ENCODE assay signal across 8 cellular contexts in genomic region chr17:82023447-82024241, GRCh38. TPM values are rescaled to one million over a fixed set of nuclear protein-coding genes. Genes with fewer than 3 reads are reported as not detected.
DNase-seq lines count a peak whose midpoint lies in the region; ATAC-seq, FAIRE-seq and TF ChIP-seq lines count a peak whose summit lies in the region.

No MANE protein-coding gene starts in this region.

- no peak for FAIRE-seq in D721Med (lab: Jason Lieb, UNC)

- no peak overlapping the region for H3K27ac Mint-ChIP-seq in neural crest cell (ENCODE audit: unreplicated experiment)

- POLR2A ChIA-PET in SK-N-SH (lab: Yijun Ruan, JAX) = interaction anchor here (0.7 to 4.2 kb wide), 9 partner anchors 8 to 96 kb away, joined by 3 to 41 read pairs (median 5); partner anchors contain the start of genes DCXR, FASN, MAFG and NOTUM

- 8% methylated on average over 38 of the region's 55 CpGs for WGBS in SK-N-SH (ENCODE audit: low lambda C conversion rate)

- peaks cover 30% of the 10 kb centered on the region for H3K79me2 ChIP-seq in SK-N-SH (ENCODE audit: insufficient read depth)

- ATAC-seq in Right ventricle myocardium superior (ENCODE audit: poor library complexity) = peak; percentile 1
- ATAC-seq in Right ventricle myocardium inferior = no peak
- ATAC-seq in HG03097 (IDR thresholded peaks at IDR 0.05; ENCODE audit: low FRiP score, unreplicated experiment) = peak; percentile 13

- H3K36me3 ChIP-seq in SK-N-SH (replicated peaks in 1 of 2; ENCODE audit: control insufficient read depth in 1 of 2, insufficient read depth in 2 of 2, low read length in 1 of 2) = peaks cover 3 to 16% of the 10 kb centered on the region in 2 experiments

- peak overlapping the region in 1 of 2 experiments; percentile 69; a peak in 2 of 4 replicates for H3K27ac ChIP-seq in SK-N-SH (ENCODE audit: low read depth in 2 of 2, low read length in 1 of 2)

- H3F3A ChIP-seq in SK-N-SH (replicated peaks; ENCODE audit: insufficient read depth) = peaks cover 20% of the 10 kb centered on the region

- peaks cover 18% of the 10 kb centered on the region for H3K4me1 Mint-ChIP-seq in neural crest cell

- TF ChIP-seq RAD21 in SK-N-SH (IDR thresholded peaks at IDR 0.05; ENCODE audit: low read length) = no peak

- H3K4me3 Mint-ChIP-seq in neural crest cell = peak overlapping the region; percentile 85

- peaks cover 17% of the 10 kb centered on the region for H4K20me1 ChIP-seq in SK-N-SH (ENCODE audit: insufficient read depth)

- DNase-seq in Right ventricle myocardium superior (peak; percentile 44), Right ventricle myocardium inferior (ENCODE audit: missing footprints) (no peak), SK-N-SH (peak; percentile 83), epithelial cell of esophagus (ENCODE audit: low read depth) (no peak), neural crest cell (ENCODE audit: low read depth, low spot score) (no peak), DMS79 (lab: John Stamatoyannopoulos, UW) (no peak), D721Med (ENCODE audit: insufficient read length, low spot score) (no peak)

- H3K4me3 ChIP-seq in SK-N-SH (ENCODE audit: low read depth in 2 of 2, low read length in 1 of 2) (peak overlapping the region; percentile 83 to 88), epithelial cell of esophagus (ENCODE audit: low read length) (peak overlapping the region; percentile 64)

- H3K4me2 ChIP-seq in SK-N-SH = peak overlapping the region; percentile 98

- peaks cover 18 to 36% of the 10 kb centered on the region in 2 experiments; a peak in 3 of 4 replicates for H3K4me1 ChIP-seq in SK-N-SH (ENCODE audit: control insufficient read depth in 1 of 2, insufficient read depth in 2 of 2, low read depth in 1 of 2, low read length in 1 of 2)

- H3K36me3 Mint-ChIP-seq in neural crest cell (ENCODE audit: low read depth) = no peaks in the 10 kb centered on the region

- no peaks in the 10 kb centered on the region for H3K9me2 ChIP-seq in SK-N-SH

- no peaks in the 10 kb centered on the region for H3K27me3 ChIP-seq in SK-N-SH (ENCODE audit: insufficient read depth)

- no peaks in the 10 kb centered on the region for H3K9me3 Mint-ChIP-seq in neural crest cell

- CTCF ChIA-PET in SK-N-SH (lab: Yijun Ruan, JAX) = interaction anchor here (1.0 to 35.7 kb wide), 12 partner anchors 13 to 154 kb away, joined by 3 to 1216 read pairs (median 33); partner anchors contain the start of genes ARHGDIA, DCXR, FASN and MYADML2

- H3K9ac ChIP-seq in SK-N-SH = peak overlapping the region; percentile 71

- TF ChIP-seq CTCF in SK-N-SH (IDR thresholded peaks at IDR 0.05) (no peak), epithelial cell of esophagus (IDR thresholded peaks at IDR 0.05; ENCODE audit: insufficient read depth, low read depth, low read length, missing control alignments) (no peak), neural crest cell (conservative IDR thresholded peaks at IDR 0.05) (no peak), D721Med (IDR thresholded peaks at IDR 0.05; ENCODE audit: insufficient read depth, missing control alignments) (no peak)

- H2AFZ ChIP-seq in SK-N-SH (ENCODE audit: low read depth) = peak overlapping the region; percentile 76

- H3K9me3 ChIP-seq in SK-N-SH = no peaks in the 10 kb centered on the region

- peaks cover 4% of the 10 kb centered on the region for H3K27me3 Mint-ChIP-seq in neural crest cell (ENCODE audit: low read depth)

- intact Hi-C loops in Right ventricle myocardium superior (cut with DNase I) (no loop called here), Right ventricle myocardium inferior (cut with DNase I) (no loop called here)

- TF ChIP-seq EP300 in SK-N-SH (IDR thresholded peaks at IDR 0.05; ENCODE audit: borderline replicate concordance in 1 of 2, low read depth in 1 of 2, low read length in 1 of 2) = no peak

TF ChIP-seq in SK-N-SH, 30 proteins besides CTCF, POLR2A, EP300 and RAD21:
- no peak for TF ChIP-seq PBX3 (IDR thresholded peaks at IDR 0.05)
- no peak for TF ChIP-seq JUND (IDR thresholded peaks at IDR 0.05)
- no peak for TF ChIP-seq TCF12 (IDR thresholded peaks at IDR 0.05)
- peak; percentile 52; the same call in 1 of the 2 replicates for TF ChIP-seq MAX (IDR thresholded peaks at IDR 0.05; ENCODE audit: low read depth)
- no peak for TF ChIP-seq USF1 (IDR thresholded peaks at IDR 0.05; ENCODE audit: borderline replicate concordance, low read depth)
- no peak for TF ChIP-seq ZBTB33 (IDR thresholded peaks at IDR 0.05; ENCODE audit: borderline replicate concordance, low read depth)
- peak; percentile 57; the same call in 1 of the 2 replicates for TF ChIP-seq MXI1 (IDR thresholded peaks at IDR 0.05; ENCODE audit: low read depth, low read length)

RNA-seq across cellular contexts. Expression of gene LRRC45, which starts 0.5 kb away (rescaled TPM):
- 4.7 TPM for total RNA-seq in Right ventricle myocardium superior
- total RNA-seq in Right ventricle myocardium inferior = 5.3 TPM
- polyA plus RNA-seq in SK-N-SH (2012; rRNA removed) = 30.3 and 31.5 TPM in 2 replicates
- 9.3 and 14.9 TPM in 2 replicates for polyA plus RNA-seq in SK-N-SH (2012; cell fraction: cytosol; rRNA removed)
- 125 and 148 TPM in 2 replicates for polyA plus RNA-seq in SK-N-SH (2012; cell fraction: nucleus; rRNA removed)
- total RNA-seq in neural crest cell = 55.7 and 63.5 TPM in 2 replicates

RNA-seq across cellular contexts. Expression of gene CENPX, which starts 1.0 kb away (rescaled TPM):
- total RNA-seq in Right ventricle myocardium superior (27.8 TPM), Right ventricle myocardium inferior (30.5 TPM), neural crest cell (129 and 135 TPM in 2 replicates)
- polyA plus RNA-seq in SK-N-SH (2012; rRNA removed) = 247 and 255 TPM in 2 replicates
- polyA plus RNA-seq in SK-N-SH (2012; cell fraction: cytosol; rRNA removed) = 145 and 202 TPM in 2 replicates
- 332 and 419 TPM in 2 replicates for polyA plus RNA-seq in SK-N-SH (2012; cell fraction: nucleus; rRNA removed)

RNA-seq across cellular contexts. Expression of gene RAC3, which starts 7.8 kb away (rescaled TPM):
- total RNA-seq in Right ventricle myocardium superior (0.97 TPM), Right ventricle myocardium inferior (2.2 TPM), neural crest cell (73.6 and 75.0 TPM in 2 replicates)
- polyA plus RNA-seq in SK-N-SH (2012; rRNA removed) = 69.9 and 83.6 TPM in 2 replicates
- polyA plus RNA-seq in SK-N-SH (2012; cell fraction: cytosol; rRNA removed) = 34.1 and 51.7 TPM in 2 replicates
- polyA plus RNA-seq in SK-N-SH (2012; cell fraction: nucleus; rRNA removed) = 103 and 145 TPM in 2 replicates

RNA-seq across cellular contexts. Expression of gene DCXR, which starts 13.9 kb away (rescaled TPM):
- 178 TPM for total RNA-seq in Right ventricle myocardium superior
- 175 TPM for total RNA-seq in Right ventricle myocardium inferior
- 153 and 190 TPM in 2 replicates for polyA plus RNA-seq in SK-N-SH (2012; rRNA removed)
- polyA plus RNA-seq in SK-N-SH (2012; cell fraction: cytosol; rRNA removed) = 75.6 and 113 TPM in 2 replicates
- 168 and 433 TPM in 2 replicates for polyA plus RNA-seq in SK-N-SH (2012; cell fraction: nucleus; rRNA removed)
- 198 and 199 TPM in 2 replicates for total RNA-seq in neural crest cell

RNA-seq across cellular contexts. Expression of gene RFNG, which starts 28.0 kb away (rescaled TPM):
- total RNA-seq in Right ventricle myocardium superior (20.5 TPM), Right ventricle myocardium inferior (19.3 TPM), neural crest cell (44.5 and 46.0 TPM in 2 replicates)
- 54.4 and 68.6 TPM in 2 replicates for polyA plus RNA-seq in SK-N-SH (2012; rRNA removed)
- 22.9 and 37.2 TPM in 2 replicates for polyA plus RNA-seq in SK-N-SH (2012; cell fraction: cytosol; rRNA removed)
- 329 and 368 TPM in 2 replicates for polyA plus RNA-seq in SK-N-SH (2012; cell fraction: nucleus; rRNA removed)

Comparison
In these comparisons a context has a peak if more than half of its experiments do, and no peak if none do; other contexts are left out.
1. DNase-seq: peak in Right ventricle myocardium superior (single experiment) and SK-N-SH (single experiment); none in Right ventricle myocardium inferior (single experiment), epithelial cell of esophagus (single experiment), neural crest cell (single experiment), DMS79 (single experiment) and D721Med (single experiment).
2. RNA of gene RAC3, which starts 7.8 kb away (total RNA-seq): 73.6 to 75.0 TPM in neural crest cell; 2.2 TPM in Right ventricle myocardium inferior (single experiment) and 0.97 TPM in Right ventricle myocardium superior (single experiment); every median in the first group is over 10 times any median in the second.